In genomic region chr9:128370752-128371621, GRCh38 we compare ENCODE assay signal across 1 cellular context.
TF ChIP-seq lines count a peak whose summit lies in the region.

URM1 (plus strand) TSS chr9:128371374; CDS start chr9:128371381, 7 bp downstream.

TF ChIP-seq in GM12878, 131 proteins besides CTCF, POLR2A, EP300 and RAD21 (continued from another document):
- TF ChIP-seq RELA (IDR thresholded peaks at IDR 0.05; ENCODE audit: borderline replicate concordance, partially characterized antibody) (no peak), HDAC2 (IDR thresholded peaks at IDR 0.05) (no peak), BMI1 (IDR thresholded peaks at IDR 0.05; ENCODE audit: borderline replicate concordance) (no peak)
